8 cellular contexts compared by ENCODE assay signal in genomic region chr19:38831142-38831605, GRCh38. TPM values are rescaled to one million over a fixed set of nuclear protein-coding genes. Genes with fewer than 3 reads are reported as not detected.
A peak's percentile ranks its signal among the peaks of the same experiment; 100 is the strongest.
DNase-seq lines count a peak whose midpoint lies in the region; ATAC-seq and TF ChIP-seq lines count a peak whose summit lies in the region.

No MANE protein-coding gene starts in this region.

- H3K27me3 Mint-ChIP-seq in activated naive CD8-positive, alpha-beta T cell treated with anti-CD3 and anti-CD28 coated beads, Interleukin-2, amount 10 ng/mL, durations not matched to agents 7 days and 5 days: no peaks in the 10 kb centered on the region

- H3K4me3 ChIP-seq in ACC112 (ENCODE audit: low read depth, low read length): peak overlapping the region; percentile 72
- H3K4me3 ChIP-seq in GM06990 (replicated peaks; ENCODE audit: low read depth, low read length): peak overlapping the region; percentile 67

- H3K9me3 Mint-ChIP-seq in activated naive CD8-positive, alpha-beta T cell treated with anti-CD3 and anti-CD28 coated beads, Interleukin-2, amount 10 ng/mL, durations not matched to agents 7 days and 5 days: no peaks in the 10 kb centered on the region

- H3K27ac ChIP-seq in ACC112 (ENCODE audit: low read depth, low read length): peak overlapping the region; percentile 87

- H2AFZ ChIP-seq in ACC112 (ENCODE audit: low read length, unreplicated experiment): peak overlapping the region; percentile 28

- H3K4me1 Mint-ChIP-seq in activated naive CD8-positive, alpha-beta T cell treated with anti-CD3 and anti-CD28 coated beads, Interleukin-2, amount 10 ng/mL, durations not matched to agents 7 days and 5 days: peaks cover 27% of the 10 kb centered on the region

- peaks cover 31% of the 10 kb centered on the region for H3K36me3 Mint-ChIP-seq in activated naive CD8-positive, alpha-beta T cell treated with anti-CD3 and anti-CD28 coated beads, Interleukin-2, amount 10 ng/mL, durations not matched to agents 7 days and 5 days

- peaks cover 27% of the 10 kb centered on the region for H3K4me1 ChIP-seq in ACC112 (ENCODE audit: control insufficient read depth, insufficient read depth, low read length, unreplicated experiment)

- DNase-seq in GM06990 (ENCODE audit: extremely low read depth, insufficient read length) (no peak), NCI-H2029 (lab: John Stamatoyannopoulos, UW) (peak; percentile 55), Right ventricle myocardium inferior (ENCODE audit: missing footprints) (peak; percentile 86), occipital lobe (lab: John Stamatoyannopoulos, UW) (peak; percentile 26)
- peak; percentile 59 for DNase-seq in activated naive CD8-positive, alpha-beta T cell treated with anti-CD3 and anti-CD28 coated beads, Interleukin-2, amount 10 ng/mL, durations not matched to agents 7 days and 5 days
- DNase-seq in NK-92 treated with Interleukin-12 subunit alpha and Interleukin-12 subunit beta, amount 100 ng/mL, for 24 hours (lab: John Stamatoyannopoulos, UW): no peak

- H3K27me3 ChIP-seq in ACC112 (ENCODE audit: insufficient read depth, low read length): no peaks in the 10 kb centered on the region
- H3K27me3 ChIP-seq in GM06990 (replicated peaks; ENCODE audit: control insufficient read depth, insufficient read depth, low read length): no peaks in the 10 kb centered on the region

- H3K27ac Mint-ChIP-seq in activated naive CD8-positive, alpha-beta T cell treated with anti-CD3 and anti-CD28 coated beads, Interleukin-2, amount 10 ng/mL, durations not matched to agents 7 days and 5 days: peak overlapping the region; percentile 88

- H3K36me3 ChIP-seq in ACC112 (ENCODE audit: insufficient read depth, low read length) (no peaks in the 10 kb centered on the region), GM06990 (ENCODE audit: control insufficient read depth, insufficient read depth, low read length) (peaks cover 10% of the 10 kb centered on the region)

- no peaks in the 10 kb centered on the region for H3K79me2 ChIP-seq in ACC112 (ENCODE audit: control insufficient read depth, insufficient read depth, low read length, unreplicated experiment)

- intact Hi-C loops in Right ventricle myocardium inferior (cut with DNase I): loop anchor here (1.0 to 5.0 kb wide), 3 partner anchors 19 to 180 kb away; no protein-coding TSS in a partner anchor

- POLR2A ChIA-PET in activated naive CD8-positive, alpha-beta T cell treated with anti-CD3 and anti-CD28 coated beads, Interleukin-2, amount 10 ng/mL, durations not matched to agents 7 days and 5 days (lab: Charles Lee): interaction anchor here (0.6 to 5.4 kb wide), 16 partner anchors 12 to 444 kb away, joined by 3 to 55 read pairs (median 6); partner anchors contain the start of genes GGN, HNRNPL, LGALS4 and MRPS12

- ATAC-seq in HG02623 (IDR thresholded peaks at IDR 0.05; ENCODE audit: unreplicated experiment): peak; percentile 31
- ATAC-seq in activated naive CD8-positive, alpha-beta T cell treated with anti-CD3 and anti-CD28 coated beads, Interleukin-2, amount 10 ng/mL, durations not matched to agents 7 days and 5 days (ENCODE audit: low read depth): peak; percentile 49
- ATAC-seq in Right ventricle myocardium inferior: peak; percentile 67

- no peak for TF ChIP-seq CTCF in GM06990 (IDR thresholded peaks at IDR 0.05; ENCODE audit: insufficient read depth, low read length, poor library complexity, severe bottlenecking)

- peak overlapping the region; percentile 95 for H3K4me3 Mint-ChIP-seq in activated naive CD8-positive, alpha-beta T cell treated with anti-CD3 and anti-CD28 coated beads, Interleukin-2, amount 10 ng/mL, durations not matched to agents 7 days and 5 days

RNA-seq across cellular contexts. Expression of gene ECH1, which starts 0.4 kb away (rescaled TPM):
- 100 to 1,000 TPM; 184 TPM for total RNA-seq in activated naive CD8-positive, alpha-beta T cell treated with anti-CD3 and anti-CD28 coated beads, Interleukin-2, amount 10 ng/mL, durations not matched to agents 7 days and 5 days
- total RNA-seq in Right ventricle myocardium inferior: 1,308 TPM
- total RNA-seq in occipital lobe: 12.9 TPM

RNA-seq across cellular contexts. Expression of gene LGALS4, which starts 18.4 kb away (rescaled TPM):
- 1 to 10 TPM; 3.8 to 4.0 TPM for total RNA-seq in activated naive CD8-positive, alpha-beta T cell treated with anti-CD3 and anti-CD28 coated beads, Interleukin-2, amount 10 ng/mL, durations not matched to agents 7 days and 5 days
- total RNA-seq in Right ventricle myocardium inferior (0.76 TPM), occipital lobe (1.4 TPM)

RNA-seq across cellular contexts. Expression of gene HNRNPL, which starts 18.6 kb away (rescaled TPM):
- 100 to 1,000 TPM; 441 to 455 TPM for total RNA-seq in activated naive CD8-positive, alpha-beta T cell treated with anti-CD3 and anti-CD28 coated beads, Interleukin-2, amount 10 ng/mL, durations not matched to agents 7 days and 5 days
- total RNA-seq in Right ventricle myocardium inferior (184 TPM), occipital lobe (350 TPM)

RNA-seq across cellular contexts. Expression of gene LGALS7B, which starts 42.2 kb away (rescaled TPM):
- total RNA-seq in activated naive CD8-positive, alpha-beta T cell treated with anti-CD3 and anti-CD28 coated beads, Interleukin-2, amount 10 ng/mL, durations not matched to agents 7 days and 5 days: not detected
- total RNA-seq in Right ventricle myocardium inferior (not detected), occipital lobe (not detected)

RNA-seq across cellular contexts. Expression of gene RINL, which starts 46.9 kb away (rescaled TPM):
- total RNA-seq in activated naive CD8-positive, alpha-beta T cell treated with anti-CD3 and anti-CD28 coated beads, Interleukin-2, amount 10 ng/mL, durations not matched to agents 7 days and 5 days: 10 to 100 TPM; 71.3 to 74.2 TPM
- 4.1 TPM for total RNA-seq in Right ventricle myocardium inferior
- total RNA-seq in occipital lobe: 2.5 TPM

Comparison
In these comparisons a context has a peak if more than half of its experiments do, and no peak if none do; other contexts are left out.
1. DNase-seq: peak in NCI-H2029 (single experiment), activated naive CD8-positive, alpha-beta T cell treated with anti-CD3 and anti-CD28 coated beads, Interleukin-2, amount 10 ng/mL, durations not matched to agents 7 days and 5 days (single experiment), Right ventricle myocardium inferior (single experiment) and occipital lobe (single experiment); none in GM06990 (single experiment) and NK-92 treated with Interleukin-12 subunit alpha and Interleukin-12 subunit beta, amount 100 ng/mL, for 24 hours (single experiment).
2. RNA of gene ECH1, which starts 0.4 kb away (total RNA-seq): 1,308 TPM in Right ventricle myocardium inferior (single experiment) and 184 TPM in activated naive CD8-positive, alpha-beta T cell treated with anti-CD3 and anti-CD28 coated beads, Interleukin-2, amount 10 ng/mL, durations not matched to agents 7 days and 5 days; 12.9 TPM in occipital lobe (single experiment); every median in the first group is over 10 times any median in the second.
3. Peak in every context shown above with its lines, with median percentiles within 50 percentile points of each other: ATAC-seq.